30 cellular contexts compared by ENCODE assay signal in the genomic region with DNA sequence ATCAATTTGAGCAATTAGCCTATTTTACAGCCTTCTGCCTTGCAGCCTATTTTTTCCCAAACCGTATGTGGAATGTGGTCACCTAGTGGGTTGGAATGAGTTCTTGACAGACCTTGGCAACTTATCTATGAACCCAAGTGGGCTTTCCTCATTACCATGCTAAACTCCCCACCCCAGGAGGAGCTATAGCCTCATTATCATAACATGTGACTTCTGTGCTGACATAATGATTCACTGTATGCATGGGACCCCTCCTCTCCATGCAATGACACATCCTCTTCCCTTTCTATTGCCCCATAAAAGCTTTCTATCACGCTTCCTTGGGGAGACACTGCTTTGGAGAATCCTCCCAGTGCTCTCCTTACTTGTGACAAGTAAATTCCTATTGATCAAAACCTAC.
"Had no signal": no experiment of that assay in that cellular context is flagged by ENCODE, and none has a peak within 500 bp of the region (broad histone marks: within the 10 kb centered on the region; RNA-seq: fewer than 3 reads in every experiment).

No MANE protein-coding gene starts in this region.

- H3K4me1 Mint-ChIP-seq: naive thymus-derived CD4-positive, alpha-beta T cell; natural killer cell; nephron; stimulated activated memory B cell treated with anti-CD40 and anti-IgM and Interleukin-4, amounts not matched to agents 10 μg/mL and 1 μg/mL and 100 μg/mL, for 72 hours; stimulated activated naive CD8-positive, alpha-beta T cell treated with anti-CD3 and anti-CD28 coated beads, Interleukin-15, amount 100 ng/mL, for 72 hours had no signal

- H3K9me3 ChIP-seq: ovary, psoas muscle, right lobe of liver, sigmoid colon, suprapubic skin, testis, tibial artery, transverse colon, upper lobe of right lung, uterus had no signal

- ATAC-seq: naive thymus-derived CD4-positive, alpha-beta T cell; natural killer cell; psoas muscle; right cardiac atrium; right lobe of liver; stimulated activated memory B cell treated with anti-CD40 and anti-IgM and Interleukin-4, amounts not matched to agents 10 μg/mL and 1 μg/mL and 100 μg/mL, for 72 hours; stimulated activated naive CD8-positive, alpha-beta T cell treated with anti-CD3 and anti-CD28 coated beads, Interleukin-15, amount 100 ng/mL, for 72 hours; stimulated activated naive CD8-positive, alpha-beta T cell treated with anti-CD3 and anti-CD28 coated beads, Interleukin-15, Interleukin-2, amounts not matched to agents 100 U/mL and 50 U/mL, for 24 hours; upper lobe of right lung had no signal

- DNase-seq: naive thymus-derived CD4-positive, alpha-beta T cell; natural killer cell; occipital lobe; ovary; posterior cingulate gyrus; psoas muscle; right cardiac atrium; right lobe of liver; sigmoid colon; small intestine; stimulated activated CD4-positive, alpha-beta T cell treated with anti-CD3 and anti-CD28 coated beads, Interleukin-15, amount 100 ng/mL, for 24 hours; stimulated activated CD4-positive, alpha-beta T cell treated with anti-CD3 and anti-CD28 coated beads, Interleukin-2, amount 100 ng/mL, for 24 hours; stimulated activated CD4-positive, alpha-beta T cell treated with anti-CD3 and anti-CD28 coated beads, Interleukin-2, amount 100 ng/mL, for 48 hours; stimulated activated CD4-positive, alpha-beta T cell treated with anti-CD3 and anti-CD28 coated beads, Interleukin-4, amount 100 ng/mL, for 4 hours; stimulated activated CD8-positive, alpha-beta memory T cell treated with anti-CD3 and anti-CD28 coated beads, Interleukin-4, amount 100 ng/mL, for 48 hours; stimulated activated naive CD4-positive, alpha-beta T cell; stimulated activated naive CD8-positive, alpha-beta T cell treated with anti-CD3 and anti-CD28 coated beads, Interleukin-15, amount 100 ng/mL, for 72 hours; stimulated activated naive CD8-positive, alpha-beta T cell treated with anti-CD3 and anti-CD28 coated beads, Interleukin-15, Interleukin-2, amounts not matched to agents 100 U/mL and 50 U/mL, for 24 hours; substantia nigra; testis; tibial artery; transverse colon; upper lobe of right lung; uterus had no signal

- H3K27ac ChIP-seq: neural progenitor cell, ovary, psoas muscle, right lobe of liver, sigmoid colon, suprapubic skin, testis, tibial artery, transverse colon, upper lobe of right lung, uterus had no signal

- H3K27ac Mint-ChIP-seq: naive thymus-derived CD4-positive, alpha-beta T cell; natural killer cell; nephron; neural progenitor cell; progenitor cell of endocrine pancreas; stimulated activated memory B cell treated with anti-CD40 and anti-IgM and Interleukin-4, amounts not matched to agents 10 μg/mL and 1 μg/mL and 100 μg/mL, for 72 hours; stimulated activated naive CD8-positive, alpha-beta T cell treated with anti-CD3 and anti-CD28 coated beads, Interleukin-15, amount 100 ng/mL, for 72 hours; type B pancreatic cell had no signal

- H3K4me1 ChIP-seq: psoas muscle, right lobe of liver, sigmoid colon, suprapubic skin, testis, tibial artery, transverse colon, upper lobe of right lung, uterus had no signal

- H3K36me3 ChIP-seq: neural progenitor cell, ovary, right lobe of liver, sigmoid colon, suprapubic skin, tibial artery, transverse colon, upper lobe of right lung, uterus had no signal

- H3K36me3 Mint-ChIP-seq: naive thymus-derived CD4-positive, alpha-beta T cell; natural killer cell; neural progenitor cell; stimulated activated memory B cell treated with anti-CD40 and anti-IgM and Interleukin-4, amounts not matched to agents 10 μg/mL and 1 μg/mL and 100 μg/mL, for 72 hours; type B pancreatic cell had no signal

- H2AFZ ChIP-seq: neural progenitor cell had no signal

- H3K27me3 ChIP-seq: neural progenitor cell, ovary, right lobe of liver, sigmoid colon, suprapubic skin, testis, tibial artery, transverse colon, upper lobe of right lung, uterus had no signal

- H3K27me3 Mint-ChIP-seq: progenitor cell of endocrine pancreas; stimulated activated memory B cell treated with anti-CD40 and anti-IgM and Interleukin-4, amounts not matched to agents 10 μg/mL and 1 μg/mL and 100 μg/mL, for 72 hours had no signal

- H3K4me3 Mint-ChIP-seq: naive thymus-derived CD4-positive, alpha-beta T cell; natural killer cell; nephron; neural progenitor cell; stimulated activated memory B cell treated with anti-CD40 and anti-IgM and Interleukin-4, amounts not matched to agents 10 μg/mL and 1 μg/mL and 100 μg/mL, for 72 hours; stimulated activated naive CD8-positive, alpha-beta T cell treated with anti-CD3 and anti-CD28 coated beads, Interleukin-15, amount 100 ng/mL, for 72 hours; type B pancreatic cell had no signal

- H3K9ac ChIP-seq: neural progenitor cell had no signal

- H3K9me3 Mint-ChIP-seq: nephron; stimulated activated naive CD8-positive, alpha-beta T cell treated with anti-CD3 and anti-CD28 coated beads, Interleukin-15, amount 100 ng/mL, for 72 hours had no signal

- H3K4me3 ChIP-seq: neural progenitor cell, ovary, psoas muscle, right lobe of liver, sigmoid colon, suprapubic skin, testis, tibial artery, transverse colon, upper lobe of right lung, uterus had no signal

- H3K4me2 ChIP-seq: neural progenitor cell had no signal
